In the genomic region with DNA sequence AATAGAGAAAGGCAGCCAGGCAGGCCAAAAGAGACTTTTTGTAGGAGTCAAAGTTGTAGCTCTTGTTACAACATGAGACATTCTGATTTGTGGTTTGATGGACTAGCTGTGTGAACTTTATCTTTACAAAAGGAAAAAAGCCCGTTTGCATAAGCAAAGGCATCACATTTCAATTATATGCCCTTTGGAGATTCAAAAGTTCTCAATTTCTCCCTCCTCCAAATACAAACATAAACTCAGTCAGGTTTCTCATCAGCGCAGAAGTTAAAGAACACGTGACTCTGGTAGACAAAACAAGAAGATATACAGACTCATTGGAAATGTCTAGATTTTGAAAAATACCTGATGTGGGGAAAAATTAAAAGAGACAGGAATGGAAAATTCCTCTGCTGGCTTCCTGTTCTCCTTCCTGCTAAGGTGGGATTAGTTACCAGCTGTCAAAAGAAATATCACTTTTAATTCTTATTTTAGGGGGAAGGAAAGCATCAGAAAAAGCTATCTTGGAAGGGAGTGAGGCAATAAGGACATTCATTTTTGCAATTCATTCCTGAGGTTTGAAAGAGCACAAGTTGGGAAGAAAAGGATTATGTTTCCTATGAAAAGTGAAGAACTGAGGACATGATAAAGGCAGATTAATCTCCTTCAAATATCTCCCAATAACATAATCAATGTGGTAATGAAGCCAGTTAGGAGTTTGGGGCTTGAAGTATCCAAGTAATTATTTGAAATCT, we compare ENCODE assay signal across 16 cellular contexts. TPM values are rescaled to one million over a fixed set of nuclear protein-coding genes. Genes with fewer than 3 reads are reported as not detected.
"Had no signal": no experiment of that assay in that cellular context is flagged by ENCODE, and none has a peak within 500 bp of the region (broad histone marks: within the 10 kb centered on the region; RNA-seq: fewer than 3 reads in every experiment).

No MANE protein-coding gene starts in this region.

- H3K4me1 Mint-ChIP-seq: activated CD4-positive, alpha-beta T cell treated with anti-CD3 and anti-CD28 coated beads, Interleukin-2, amount 10 ng/mL, durations not matched to agents 24 days and 14 days had no signal

- DNase-seq: activated CD4-positive, alpha-beta T cell treated with anti-CD3 and anti-CD28 coated beads, Interleukin-2, amount 10 ng/mL, durations not matched to agents 24 days and 14 days; activated CD8-positive, alpha-beta memory T cell treated with anti-CD3 and anti-CD28 coated beads for 24 hours; activated naive CD4-positive, alpha-beta T cell treated with anti-CD3 and anti-CD28 coated beads, Interleukin-2, amount 50 U/mL, for 16 hours; amniotic stem cell; dorsolateral prefrontal cortex; left ventricle myocardium superior; mesendoderm; retina; small intestine had no signal

- H3K4me3 Mint-ChIP-seq: activated CD4-positive, alpha-beta T cell treated with anti-CD3 and anti-CD28 coated beads, Interleukin-2, amount 10 ng/mL, durations not matched to agents 24 days and 14 days; T-helper 1 cell treated with Interleukin-12 subunit alpha and Interleukin-12 subunit beta and Interleukin-4 antibody, amounts not matched to agents 30 μg/mL and 1 μg/mL, for 36 hours; WTC11 had no signal

- H3K4me1 ChIP-seq: breast epithelium, vagina had no signal

- H3K27ac Mint-ChIP-seq: activated CD4-positive, alpha-beta T cell treated with anti-CD3 and anti-CD28 coated beads, Interleukin-2, amount 10 ng/mL, durations not matched to agents 24 days and 14 days; activated T-helper 2 cell treated with anti-CD3 and anti-CD28 coated beads, Interferon-gamma antibody, Interleukin-2, Interleukin-4, amounts not matched to agents 10 μg/mL and 5 μg/mL and 100 μg/mL, durations not matched to agents 14 hours and 24 hours and 36 hours; T-helper 1 cell treated with Interleukin-12 subunit alpha and Interleukin-12 subunit beta and Interleukin-4 antibody, amounts not matched to agents 30 μg/mL and 1 μg/mL, for 36 hours; WTC11 had no signal

- H3K9me3 Mint-ChIP-seq: activated CD4-positive, alpha-beta T cell treated with anti-CD3 and anti-CD28 coated beads, Interleukin-2, amount 10 ng/mL, durations not matched to agents 24 days and 14 days; activated T-helper 2 cell treated with anti-CD3 and anti-CD28 coated beads, Interferon-gamma antibody, Interleukin-2, Interleukin-4, amounts not matched to agents 10 μg/mL and 5 μg/mL and 100 μg/mL, durations not matched to agents 14 hours and 24 hours and 36 hours; T-helper 1 cell treated with Interleukin-12 subunit alpha and Interleukin-12 subunit beta and Interleukin-4 antibody, amounts not matched to agents 30 μg/mL and 1 μg/mL, for 36 hours had no signal

- ATAC-seq: left ventricle myocardium superior, WTC11 had no signal

- H3K4me3 ChIP-seq: breast epithelium, dorsolateral prefrontal cortex, tibial nerve, vagina had no signal

- H3K27ac ChIP-seq: breast epithelium, dorsolateral prefrontal cortex, vagina had no signal

- H3K27me3 ChIP-seq: breast epithelium, dorsolateral prefrontal cortex, tibial nerve, vagina had no signal

- H3K36me3 Mint-ChIP-seq: WTC11 had no signal

- H3K9me3 ChIP-seq: breast epithelium, tibial nerve, vagina had no signal

- H3K36me3 ChIP-seq: breast epithelium, tibial nerve, vagina had no signal

RNA-seq across cellular contexts. Expression of a gene that starts 4.6 kb away (rescaled TPM):
- total RNA-seq: activated CD4-positive, alpha-beta T cell treated with anti-CD3 and anti-CD28 coated beads, Interleukin-2, amount 10 ng/mL, durations not matched to agents 24 days and 14 days; activated T-helper 2 cell treated with anti-CD3 and anti-CD28 coated beads, Interferon-gamma antibody, Interleukin-2, Interleukin-4, amounts not matched to agents 10 μg/mL and 5 μg/mL and 100 μg/mL, durations not matched to agents 14 hours and 24 hours and 36 hours; left ventricle myocardium superior; vagina; WTC11 had no signal
- polyA plus RNA-seq: keratinocyte had no signal
